In the genomic region with DNA sequence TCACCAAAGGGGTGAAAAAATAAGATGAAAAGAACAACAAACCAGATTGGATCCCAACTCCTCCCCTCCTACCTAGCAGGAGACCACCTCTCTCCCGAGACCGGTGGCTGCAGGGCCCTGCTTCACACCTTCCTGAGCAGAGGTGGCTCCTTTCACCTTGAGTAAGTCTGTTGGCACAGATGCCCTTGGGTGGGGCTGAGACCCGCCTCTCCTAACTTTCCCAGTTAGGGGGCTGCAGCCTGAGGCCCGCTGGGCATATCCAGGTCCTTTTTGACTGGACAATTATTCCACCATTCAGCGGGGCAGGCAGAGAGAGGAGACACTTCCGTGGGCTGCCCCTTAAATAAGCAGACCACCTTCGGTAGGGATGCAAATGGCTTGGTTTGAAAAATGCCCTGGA, we compare ENCODE assay signal across 20 cellular contexts. TPM values are rescaled to one million over a fixed set of nuclear protein-coding genes. Genes with fewer than 3 reads are reported as not detected.
DNase-seq lines count a peak whose midpoint lies in the region; ATAC-seq, FAIRE-seq and TF ChIP-seq lines count a peak whose summit lies in the region.
"Had no signal": no experiment of that assay in that cellular context is flagged by ENCODE, and none has a peak within 500 bp of the region (broad histone marks: within the 10 kb centered on the region; RNA-seq: fewer than 3 reads in every experiment).

No MANE protein-coding gene starts in this region.

- H3K27me3 ChIP-seq in dorsolateral prefrontal cortex (peaks cover 0 to 35% (median 5%) of the 10 kb centered on the region in 45 donors), small intestine (ENCODE audit: control insufficient read depth in 2 of 2, insufficient read depth in 2 of 2, low read length in 2 of 2) (peaks cover 0 to 3% of the 10 kb centered on the region in 2 donors)

- TF ChIP-seq CTCF in dorsolateral prefrontal cortex (IDR thresholded peaks at IDR 0.05 in 54 of 56, conservative IDR thresholded peaks at IDR 0.05 in 2 of 56; ENCODE audit: low read depth in 1 of 56, partially characterized antibody in 56 of 56) = no peak
- no peak for TF ChIP-seq CTCF in natural killer cell (IDR thresholded peaks at IDR 0.05)

- H3K36me3 ChIP-seq in small intestine (ENCODE audit: control insufficient read depth in 2 of 2, insufficient read depth in 2 of 2, low read length in 2 of 2) = no peaks in the 10 kb centered on the region

- H3K4me3 ChIP-seq in dorsolateral prefrontal cortex (peak overlapping the region in 54 of 59 donors; percentile 10 to 90 (median 71)), small intestine (ENCODE audit: low read depth in 1 of 2, low read length in 2 of 2) (no peak overlapping the region)
- H3K4me3 ChIP-seq: GM12878 had no signal

- H3K9me3 ChIP-seq in small intestine (ENCODE audit: control insufficient read depth, low read depth) = no peaks in the 10 kb centered on the region

- DNase-seq in activated effector memory CD4-positive, alpha-beta T cell treated with anti-CD3 and anti-CD28 coated beads, Interleukin-2, amount 50 U/mL, for 16 hours = peak; percentile 34
- no peak for DNase-seq in activated effector memory CD4-positive, alpha-beta T cell treated with Interleukin-2 at 50 U/mL for 16 hours
- DNase-seq in dorsolateral prefrontal cortex (peak in 1 of 10 donors; percentile 29), mesenteric fat pad (ENCODE audit: low spot score) (peak; percentile 74), medulla oblongata (ENCODE audit: extremely low spot score) (no peak), natural killer cell (no peak), NCI-H526 treated with DMSO at 0.1 percent for 48 hours (lab: John Stamatoyannopoulos, UW) (no peak), small intestine (no peak)
- DNase-seq: 8988T; CD4-positive, alpha-beta memory T cell; DND-41; NCI-H187; SIG-M5 had no signal

- H3K4me1 ChIP-seq in small intestine (ENCODE audit: control insufficient read depth in 2 of 2, insufficient read depth in 1 of 2, low read depth in 1 of 2, low read length in 1 of 2) = no peaks in the 10 kb centered on the region

- no peak overlapping the region for H3K27ac Mint-ChIP-seq in natural killer cell
- H3K27ac Mint-ChIP-seq: CD4-positive, alpha-beta memory T cell had no signal

- no peaks in the 10 kb centered on the region for H3K9me3 Mint-ChIP-seq in natural killer cell

- no peaks in the 10 kb centered on the region for H3K36me3 Mint-ChIP-seq in natural killer cell
- H3K36me3 Mint-ChIP-seq: CD4-positive, alpha-beta memory T cell had no signal

- peaks cover 0 to 5% of the 10 kb centered on the region in 2 donors for H3K4me1 Mint-ChIP-seq in natural killer cell

- no peak for ATAC-seq in natural killer cell
- ATAC-seq: GM12878 had no signal

- no peak for FAIRE-seq in small intestine (lab: Jason Lieb, UNC)
- FAIRE-seq: G401.6, GM12878, GM18507, H54 had no signal

- peaks cover 29 to 50% of the 10 kb centered on the region in 2 donors for H3K27me3 Mint-ChIP-seq in natural killer cell (ENCODE audit: low read depth in 2 of 2)

- intact Hi-C loops in dorsolateral prefrontal cortex (cut with DNase I) (no loop called here), natural killer cell (cut with micrococcal nuclease) (no loop called here)

- H3K27ac ChIP-seq in dorsolateral prefrontal cortex = peak overlapping the region in 5 of 59 donors; percentile 16 to 78 (median 68)
- no peak overlapping the region for H3K27ac ChIP-seq in small intestine (ENCODE audit: low read depth in 1 of 2, low read length in 1 of 2)

- WGBS in small intestine, 3 donors = 53 to 58% (median 53%) methylated on average over 7 of the region's 7 CpGs

- H3K4me3 Mint-ChIP-seq in natural killer cell = no peak overlapping the region
- H3K4me3 Mint-ChIP-seq: CD4-positive, alpha-beta memory T cell had no signal

RNA-seq across cellular contexts. Expression of gene SLC25A48, which starts 1.3 kb away (rescaled TPM):
- total RNA-seq in dorsolateral prefrontal cortex (10 to 100 TPM in 115 of 120 experiments, 1 to 10 TPM in 5; 5.7 to 93.2 (median 24.3) TPM), mesenteric fat pad (not detected), natural killer cell (not detected)
- polyA plus RNA-seq in small intestine = 1 to 10 TPM in 2 of 3 donors, under 1 TPM in 1; 0.73 to 3.2 (median 2.2) TPM
- total RNA-seq: CD4-positive, alpha-beta memory T cell; LHCN-M2; RPMI7951 had no signal
- polyA plus RNA-seq: BJ; CD4-positive, alpha-beta memory T cell; GM12878 had no signal

RNA-seq across cellular contexts. Expression of gene IL9, which starts 59.9 kb away (rescaled TPM):
- total RNA-seq in dorsolateral prefrontal cortex = not detected
- not detected for total RNA-seq in mesenteric fat pad
- not detected for total RNA-seq in natural killer cell
- not detected for polyA plus RNA-seq in small intestine
- total RNA-seq: CD4-positive, alpha-beta memory T cell; GM12878; LHCN-M2; RPMI7951 had no signal
- polyA plus RNA-seq: BJ; CD4-positive, alpha-beta memory T cell; GM12878 had no signal

Comparison
In these comparisons a context has a peak if more than half of its experiments do, and no peak if none do; other contexts are left out.
1. DNase-seq: peak in activated effector memory CD4-positive, alpha-beta T cell treated with anti-CD3 and anti-CD28 coated beads, Interleukin-2, amount 50 U/mL, for 16 hours (single experiment) and mesenteric fat pad (single experiment); none in activated effector memory CD4-positive, alpha-beta T cell treated with Interleukin-2 at 50 U/mL for 16 hours (single experiment), medulla oblongata (single experiment), natural killer cell (single experiment), NCI-H526 treated with DMSO at 0.1 percent for 48 hours (single experiment) and small intestine (single experiment).
2. H3K4me3 ChIP-seq: peak in dorsolateral prefrontal cortex (54 of 59); none in small intestine (0 of 2).